ENCODE assay signal across 11 cellular contexts in the genomic region with DNA sequence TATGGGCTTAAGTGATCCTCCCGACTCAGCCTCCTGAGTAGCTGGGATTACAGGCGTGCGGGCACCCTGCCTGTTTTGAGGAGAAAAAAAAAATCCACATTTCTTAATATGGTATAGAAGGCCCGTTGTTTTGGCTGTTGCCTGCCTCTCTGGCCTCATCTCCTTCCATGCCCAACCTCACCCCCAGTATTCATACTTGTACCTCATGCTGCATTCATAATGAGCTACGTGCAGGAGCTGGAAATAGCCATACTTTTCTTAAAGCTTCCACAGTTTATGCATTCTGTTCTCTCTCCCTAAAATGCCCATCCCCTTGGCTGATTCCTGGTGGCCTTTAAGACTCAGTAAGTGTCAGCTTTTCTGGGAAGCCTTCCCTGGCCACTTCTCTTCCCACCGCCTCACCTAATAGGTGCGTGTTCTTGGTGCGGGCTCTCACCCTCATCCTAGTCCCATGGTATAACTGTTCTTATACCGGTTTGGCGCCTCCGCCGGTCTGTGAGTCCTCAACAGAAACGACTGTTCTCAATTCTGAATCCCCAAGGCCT. TPM values are rescaled to one million over a fixed set of nuclear protein-coding genes. Genes with fewer than 3 reads are reported as not detected.
DNase-seq lines count a peak whose midpoint lies in the region; TF ChIP-seq lines count a peak whose summit lies in the region.
"Had no signal": no experiment of that assay in that cellular context is flagged by ENCODE, and none has a peak within 500 bp of the region (broad histone marks: within the 10 kb centered on the region; RNA-seq: fewer than 3 reads in every experiment).

No MANE protein-coding gene starts in this region.

- no peaks in the 10 kb centered on the region for H3K27me3 Mint-ChIP-seq in CD8-positive, alpha-beta memory T cell
- no peaks in the 10 kb centered on the region for H3K27me3 Mint-ChIP-seq in endodermal cell (ENCODE audit: insufficient read depth)
- H3K27me3 Mint-ChIP-seq in progenitor cell of endocrine pancreas = peaks cover 13% of the 10 kb centered on the region

- CTCF ChIA-PET in CD8-positive, alpha-beta memory T cell (lab: Charles Lee) = interaction anchor here (1.0 to 8.6 kb wide), 10 partner anchors 22 to 82 kb away, joined by 3 to 87 read pairs (median 4); partner anchors contain the start of genes ARHGEF39, CCDC107, CREB3 and RMRP

- H3K27ac Mint-ChIP-seq in CD8-positive, alpha-beta memory T cell = peak overlapping the region; percentile 15 to 93 (median 77)
- H3K27ac Mint-ChIP-seq in endodermal cell (no peak overlapping the region), progenitor cell of endocrine pancreas (no peak overlapping the region)

- no peak for DNase-seq in CD8-positive, alpha-beta memory T cell
- peak; percentile 11 to 26 for DNase-seq in NCI-H1930 (lab: John Stamatoyannopoulos, UW)
- DNase-seq in endodermal cell = peak; percentile 66
- no peak for DNase-seq in progenitor cell of endocrine pancreas (ENCODE audit: low spot score, unreplicated experiment)
- DNase-seq in T-helper 9 cell = no peak
- DNase-seq in LoVo (ENCODE audit: low spot score) = no peak
- no peak for DNase-seq in NCI-H69 (lab: John Stamatoyannopoulos, UW)
- DNase-seq in effector memory CD4-positive, alpha-beta T cell = no peak
- DNase-seq: foreskin melanocyte, GOT3 had no signal

- H3K4me1 ChIP-seq in CD8-positive, alpha-beta memory T cell (ENCODE audit: insufficient read depth, low read length) = peaks cover 6% of the 10 kb centered on the region
- peaks cover 10% of the 10 kb centered on the region for H3K4me1 ChIP-seq in endodermal cell (ENCODE audit: control insufficient read depth, insufficient read depth, low read length)
- H3K4me1 ChIP-seq in effector memory CD4-positive, alpha-beta T cell (ENCODE audit: control insufficient read depth, insufficient read depth, low read length, poor library complexity, severe bottlenecking) = peaks cover 14% of the 10 kb centered on the region

- H3K36me3 ChIP-seq in CD8-positive, alpha-beta memory T cell (ENCODE audit: insufficient read depth, low read length) = peaks cover 2% of the 10 kb centered on the region
- H3K36me3 ChIP-seq in endodermal cell (ENCODE audit: control insufficient read depth, insufficient read depth, low read length) = peaks cover 30% of the 10 kb centered on the region
- H3K36me3 ChIP-seq in effector memory CD4-positive, alpha-beta T cell (ENCODE audit: control insufficient read depth, insufficient read depth, low read length) = peaks cover 4% of the 10 kb centered on the region

- POLR2A ChIA-PET in CD8-positive, alpha-beta memory T cell (lab: Charles Lee) = interaction anchor here (0.6 to 1.4 kb wide), 3 partner anchors 27 to 98 kb away, joined by 3 to 6 read pairs (median 4); no protein-coding TSS in a partner anchor

- TF ChIP-seq CTCF in endodermal cell (conservative IDR thresholded peaks at IDR 0.05) = peak; percentile 44
- TF ChIP-seq CTCF in progenitor cell of endocrine pancreas (IDR thresholded peaks at IDR 0.05; ENCODE audit: unreplicated experiment) = no peak

- H3K27me3 ChIP-seq in CD8-positive, alpha-beta memory T cell (ENCODE audit: insufficient read depth, low read length, poor library complexity, severe bottlenecking) = no peaks in the 10 kb centered on the region
- no peaks in the 10 kb centered on the region for H3K27me3 ChIP-seq in endodermal cell (ENCODE audit: control insufficient read depth, insufficient read depth, low read length, poor library complexity, severe bottlenecking)
- H3K27me3 ChIP-seq in effector memory CD4-positive, alpha-beta T cell (replicated peaks; ENCODE audit: control insufficient read depth, insufficient read depth, low read length, poor library complexity, severe bottlenecking) = no peaks in the 10 kb centered on the region

- WGBS in endodermal cell (ENCODE audit: insufficient coverage in 1 of 2, insufficient read length in 1 of 2), 2 experiments = 76 to 77% methylated on average over 11 to 13 of the region's 13 CpGs

- no peak overlapping the region for H3K4me3 ChIP-seq in CD8-positive, alpha-beta memory T cell (ENCODE audit: low read length)
- peak overlapping the region; percentile 96 for H3K4me3 ChIP-seq in endodermal cell (ENCODE audit: low read length)
- no peak overlapping the region for H3K4me3 ChIP-seq in effector memory CD4-positive, alpha-beta T cell (ENCODE audit: insufficient read depth, low read depth, low read length, poor library complexity, severe bottlenecking)

- H3K4me1 Mint-ChIP-seq in CD8-positive, alpha-beta memory T cell = peaks cover 17 to 35% (median 23%) of the 10 kb centered on the region in 3 donors
- H3K4me1 Mint-ChIP-seq in endodermal cell (peaks cover 26% of the 10 kb centered on the region), progenitor cell of endocrine pancreas (ENCODE audit: low read depth) (peaks cover 5% of the 10 kb centered on the region)

- peak overlapping the region; percentile 83 to 99 (median 89) for H3K4me3 Mint-ChIP-seq in CD8-positive, alpha-beta memory T cell
- peak overlapping the region; percentile 85 for H3K4me3 Mint-ChIP-seq in endodermal cell
- H3K4me3 Mint-ChIP-seq in progenitor cell of endocrine pancreas (ENCODE audit: low read depth) = peak overlapping the region; percentile 79

- peaks cover 0 to 4% (median 0%) of the 10 kb centered on the region in 3 donors for H3K36me3 Mint-ChIP-seq in CD8-positive, alpha-beta memory T cell
- peaks cover 19% of the 10 kb centered on the region for H3K36me3 Mint-ChIP-seq in endodermal cell (ENCODE audit: low read depth)
- peaks cover 5% of the 10 kb centered on the region for H3K36me3 Mint-ChIP-seq in progenitor cell of endocrine pancreas (ENCODE audit: insufficient read depth)

- no peaks in the 10 kb centered on the region for H3K9me3 Mint-ChIP-seq in CD8-positive, alpha-beta memory T cell
- no peaks in the 10 kb centered on the region for H3K9me3 Mint-ChIP-seq in endodermal cell
- no peaks in the 10 kb centered on the region for H3K9me3 Mint-ChIP-seq in progenitor cell of endocrine pancreas (ENCODE audit: low read depth)

- peak overlapping the region; percentile 51 for H3K27ac ChIP-seq in CD8-positive, alpha-beta memory T cell (ENCODE audit: low read depth, low read length)
- H3K27ac ChIP-seq in endodermal cell (ENCODE audit: low read depth, low read length) = no peak overlapping the region
- H3K27ac ChIP-seq in effector memory CD4-positive, alpha-beta T cell (ENCODE audit: insufficient read depth, low read length, poor library complexity, severe bottlenecking) = no peak overlapping the region

- H3K9ac ChIP-seq in endodermal cell (ENCODE audit: extremely low read depth, low read length, poor library complexity, severe bottlenecking) = no peak overlapping the region

- H3K9me3 ChIP-seq in CD8-positive, alpha-beta memory T cell (ENCODE audit: low read length) = no peaks in the 10 kb centered on the region
- H3K9me3 ChIP-seq in endodermal cell (ENCODE audit: control insufficient read depth, low read length) = no peaks in the 10 kb centered on the region
- H3K9me3 ChIP-seq in effector memory CD4-positive, alpha-beta T cell (ENCODE audit: control insufficient read depth, low read length) = no peaks in the 10 kb centered on the region

RNA-seq across cellular contexts. Expression of gene TPM2, which starts 2.1 kb away (rescaled TPM):
- total RNA-seq in CD8-positive, alpha-beta memory T cell = 1 to 10 TPM; 6.6 to 7.3 TPM
- polyA plus RNA-seq in CD8-positive, alpha-beta memory T cell = 0.22 TPM
- total RNA-seq in endodermal cell = 100 to 1,000 TPM; 191 to 251 TPM
- 274 TPM for polyA plus RNA-seq in endodermal cell (2013, experiment 1 of 2)
- polyA plus RNA-seq in endodermal cell (2013, experiment 2 of 2) = 289 TPM
- total RNA-seq in progenitor cell of endocrine pancreas = 24.3 and 32.4 TPM in 2 replicates

RNA-seq across cellular contexts. Expression of gene CA9, which starts 18.1 kb away (rescaled TPM):
- total RNA-seq in CD8-positive, alpha-beta memory T cell = under 1 TPM in 1 of 2 experiments, not detected in 1; 0.75 TPM
- polyA plus RNA-seq in CD8-positive, alpha-beta memory T cell = not detected
- total RNA-seq in endodermal cell (1 to 10 TPM; 1.8 to 3.6 TPM), progenitor cell of endocrine pancreas (0.31 and 0.49 TPM in 2 replicates)
- 1.6 TPM for polyA plus RNA-seq in endodermal cell (2013, experiment 1 of 2)
- 0.33 TPM for polyA plus RNA-seq in endodermal cell (2013, experiment 2 of 2)
- total RNA-seq: sciatic nerve had no signal

RNA-seq across cellular contexts. Expression of gene ARHGEF39, which starts 26.8 kb away (rescaled TPM):
- 10 to 100 TPM in 1 of 2 experiments, 1 to 10 TPM in 1; 7.7 to 10.7 TPM for total RNA-seq in CD8-positive, alpha-beta memory T cell
- polyA plus RNA-seq in CD8-positive, alpha-beta memory T cell = 1.2 TPM
- total RNA-seq in endodermal cell = 10 to 100 TPM; 22.1 to 36.4 TPM
- polyA plus RNA-seq in endodermal cell (2013, experiment 1 of 2) = 30.4 TPM
- 25.1 TPM for polyA plus RNA-seq in endodermal cell (2013, experiment 2 of 2)
- total RNA-seq in progenitor cell of endocrine pancreas = 9.1 and 10.4 TPM in 2 replicates
- total RNA-seq: sciatic nerve had no signal

RNA-seq across cellular contexts. Expression of gene CCDC107, which starts 33.7 kb away (rescaled TPM):
- total RNA-seq in CD8-positive, alpha-beta memory T cell = 10 to 100 TPM; 18.5 to 20.0 TPM
- 105 TPM for polyA plus RNA-seq in CD8-positive, alpha-beta memory T cell
- total RNA-seq in endodermal cell (10 to 100 TPM; 10.6 to 15.3 TPM), progenitor cell of endocrine pancreas (17.2 and 18.8 TPM in 2 replicates)
- 14.7 TPM for polyA plus RNA-seq in endodermal cell (2013, experiment 1 of 2)
- polyA plus RNA-seq in endodermal cell (2013, experiment 2 of 2) = 17.7 TPM

RNA-seq across cellular contexts. Expression of gene RMRP, which starts 34.0 kb away (rescaled TPM):
- total RNA-seq in CD8-positive, alpha-beta memory T cell = over 10,000 TPM in 1 of 2 experiments, 1,000 to 10,000 TPM in 1; 7,718 to 11,549 TPM
- not detected for polyA plus RNA-seq in CD8-positive, alpha-beta memory T cell
- total RNA-seq in endodermal cell = over 10,000 TPM; 17,358 to 20,060 TPM
- 4,324 TPM for polyA plus RNA-seq in endodermal cell (2013, experiment 1 of 2)
- polyA plus RNA-seq in endodermal cell (2013, experiment 2 of 2) = 7,111 TPM
- total RNA-seq in progenitor cell of endocrine pancreas = 15,251 and 16,487 TPM in 2 replicates

Comparison
In these comparisons a context has a peak if more than half of its experiments do, and no peak if none do; other contexts are left out.
1. DNase-seq: peak in NCI-H1930 (2 of 2) and endodermal cell (single experiment); none in CD8-positive, alpha-beta memory T cell (0 of 5), progenitor cell of endocrine pancreas (single experiment), T-helper 9 cell (single experiment), LoVo (single experiment), NCI-H69 (single experiment) and effector memory CD4-positive, alpha-beta T cell (0 of 3).
2. H3K27ac Mint-ChIP-seq: peak in CD8-positive, alpha-beta memory T cell (8 of 8); none in endodermal cell (single experiment) and progenitor cell of endocrine pancreas (single experiment).
3. Peak in every context shown above with its lines, with median percentiles within 50 percentile points of each other: H3K4me3 Mint-ChIP-seq.